1 cellular context compared by ENCODE assay signal in the genomic region with DNA sequence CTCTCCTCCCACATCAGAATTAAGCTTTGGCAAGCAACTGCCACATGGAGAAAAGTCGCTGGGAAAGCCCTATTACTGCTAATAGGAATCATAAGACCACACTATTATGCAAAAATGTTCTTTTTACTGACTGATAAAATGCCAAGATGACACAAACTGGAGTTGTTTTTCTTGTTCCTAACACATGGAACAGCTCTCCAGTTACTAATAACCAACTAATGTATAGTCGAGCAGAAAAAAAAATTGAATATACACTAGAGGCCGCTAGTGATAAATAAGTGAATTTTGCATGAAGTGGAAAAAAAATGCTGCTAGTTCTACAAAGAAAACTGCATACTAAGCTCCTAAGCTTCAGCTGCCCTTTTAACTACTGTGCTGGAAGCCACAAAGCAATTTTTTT.
TF ChIP-seq lines count a peak whose summit lies in the region.

No MANE protein-coding gene starts in this region.

TF ChIP-seq in GM12878, 131 proteins besides CTCF, POLR2A, EP300 and RAD21 (continued from another document):
- no peak for TF ChIP-seq EED (IDR thresholded peaks at IDR 0.05; ENCODE audit: low read depth)
- TF ChIP-seq, protein P1, sequence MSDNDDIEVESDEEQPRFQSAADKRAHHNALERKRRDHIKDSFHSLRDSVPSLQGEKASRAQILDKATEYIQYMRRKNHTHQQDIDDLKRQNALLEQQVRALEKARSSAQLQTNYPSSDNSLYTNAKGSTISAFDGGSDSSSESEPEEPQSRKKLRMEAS (IDR thresholded peaks at IDR 0.05; ENCODE audit: low read depth, low read length) = no peak
- no peak for TF ChIP-seq EGR1 (IDR thresholded peaks at IDR 0.05; ENCODE audit: borderline replicate concordance in 1 of 2, low read depth in 2 of 2, low read length in 2 of 2)
- TF ChIP-seq NR2C2 (IDR thresholded peaks at IDR 0.05; ENCODE audit: borderline replicate concordance, control insufficient read depth, insufficient read length, low read depth) = no peak
- TF ChIP-seq ZNF384 (IDR thresholded peaks at IDR 0.05; ENCODE audit: borderline replicate concordance, low read depth, low read length) = no peak
- TF ChIP-seq CREM (IDR thresholded peaks at IDR 0.05; ENCODE audit: low read depth) = no peak
